In genomic region chr1:28640766-28641165, GRCh38 we compare ENCODE assay signal across 9 cellular contexts. TPM values are rescaled to one million over a fixed set of nuclear protein-coding genes. Genes with fewer than 3 reads are reported as not detected.
DNase-seq lines count a peak whose midpoint lies in the region; ATAC-seq lines count a peak whose summit lies in the region.
"Had no signal": no experiment of that assay in that cellular context is flagged by ENCODE, and none has a peak within 500 bp of the region (broad histone marks: within the 10 kb centered on the region; RNA-seq: fewer than 3 reads in every experiment).

No MANE protein-coding gene starts in this region.

- H3K36me3 Mint-ChIP-seq in activated T-cell treated with anti-CD3 and anti-CD28 coated beads, Interleukin-2, amount 50 U/mL, for 24 hours (ENCODE audit: low read depth) = peaks cover 47% of the 10 kb centered on the region

- peak overlapping the region; percentile 98 for H3K4me3 Mint-ChIP-seq in activated T-cell treated with anti-CD3 and anti-CD28 coated beads, Interleukin-2, amount 50 U/mL, for 24 hours

- no peaks in the 10 kb centered on the region for H3K27me3 Mint-ChIP-seq in activated T-cell treated with anti-CD3 and anti-CD28 coated beads, Interleukin-2, amount 50 U/mL, for 24 hours

- DNase-seq in GF-D8 (lab: John Stamatoyannopoulos, UW) = peak; percentile 22
- DNase-seq in M059J (ENCODE audit: low read depth) = peak; percentile 39
- no peak for DNase-seq in activated T-cell treated with anti-CD3 and anti-CD28 coated beads, Interleukin-2, amount 50 U/mL, for 24 hours
- peak; percentile 29 for DNase-seq in left kidney (ENCODE audit: low read depth, low spot score)
- DNase-seq in DMS79 (lab: John Stamatoyannopoulos, UW) = no peak

- peaks cover 45% of the 10 kb centered on the region for H3K4me1 Mint-ChIP-seq in activated T-cell treated with anti-CD3 and anti-CD28 coated beads, Interleukin-2, amount 50 U/mL, for 24 hours (ENCODE audit: low read depth)

- ATAC-seq in GM18907 (IDR thresholded peaks at IDR 0.05; ENCODE audit: unreplicated experiment) = no peak
- no peak for ATAC-seq in GM19467 (IDR thresholded peaks at IDR 0.05; ENCODE audit: unreplicated experiment)
- no peak for ATAC-seq in GM18519 (IDR thresholded peaks at IDR 0.05; ENCODE audit: low FRiP score, unreplicated experiment)

- H3K9me3 Mint-ChIP-seq in activated T-cell treated with anti-CD3 and anti-CD28 coated beads, Interleukin-2, amount 50 U/mL, for 24 hours = no peaks in the 10 kb centered on the region

- H3K27ac Mint-ChIP-seq in activated T-cell treated with anti-CD3 and anti-CD28 coated beads, Interleukin-2, amount 50 U/mL, for 24 hours = peak overlapping the region; percentile 50

RNA-seq across cellular contexts. Expression of gene TAF12, which starts 2.1 kb away (rescaled TPM):
- total RNA-seq in M059J (2014; rRNA removed; shearing (Covaris generic)) = 41.4 and 49.3 TPM in 2 replicates

RNA-seq across cellular contexts. Expression of gene RNU11, which starts 7.6 kb away (rescaled TPM):
- total RNA-seq in M059J (2014; rRNA removed; shearing (Covaris generic)) = not detected in 2 replicates
- total RNA-seq: dermis microvascular lymphatic vessel endothelial cell had no signal

RNA-seq across cellular contexts. Expression of gene GMEB1, which starts 27.8 kb away (rescaled TPM):
- total RNA-seq in M059J (2014; rRNA removed; shearing (Covaris generic)) = 4.2 and 8.1 TPM in 2 replicates

RNA-seq across cellular contexts. Expression of gene RAB42, which starts 48.7 kb away (rescaled TPM):
- total RNA-seq in M059J (2014; rRNA removed; shearing (Covaris generic)) = 2.0 and 3.2 TPM in 2 replicates

Comparison
In these comparisons a context has a peak if more than half of its experiments do, and no peak if none do; other contexts are left out.
1. DNase-seq: peak in GF-D8 (single experiment), M059J (single experiment) and left kidney (single experiment); none in activated T-cell treated with anti-CD3 and anti-CD28 coated beads, Interleukin-2, amount 50 U/mL, for 24 hours (single experiment) and DMS79 (single experiment).